In genomic region chr2:230721712-230722111, GRCh38 we compare ENCODE assay signal across 9 cellular contexts. TPM values are rescaled to one million over a fixed set of nuclear protein-coding genes. Genes with fewer than 3 reads are reported as not detected.
DNase-seq lines count a peak whose midpoint lies in the region; ATAC-seq, FAIRE-seq and TF ChIP-seq lines count a peak whose summit lies in the region.
"Had no signal": no experiment of that assay in that cellular context is flagged by ENCODE, and none has a peak within 500 bp of the region (broad histone marks: within the 10 kb centered on the region; RNA-seq: fewer than 3 reads in every experiment).

No MANE protein-coding gene starts in this region.

- H3K79me2 ChIP-seq in KMS-11 (ENCODE audit: insufficient read depth, low read depth) = peaks cover 71% of the 10 kb centered on the region

- H3K4me3 ChIP-seq in KMS-11 (IDR thresholded peaks at IDR 0.05; ENCODE audit: insufficient read depth, low read depth, low read length) (no peak overlapping the region), dorsolateral prefrontal cortex (no peak overlapping the region)
- H3K4me3 ChIP-seq: cardiac muscle cell had no signal

- peak overlapping the region; percentile 26; the same call in 1 of the 2 replicates for H3K4me2 ChIP-seq in KMS-11

- H3K27me3 ChIP-seq in KMS-11 (ENCODE audit: insufficient read depth, low read depth) = no peaks in the 10 kb centered on the region
- H3K27me3 ChIP-seq in dorsolateral prefrontal cortex = no peaks in the 10 kb centered on the region
- H3K27me3 ChIP-seq: cardiac muscle cell had no signal

- H3K4me3 Mint-ChIP-seq in activated naive CD4-positive, alpha-beta T cell treated with anti-CD3 and anti-CD28 coated beads, Interleukin-2, amount 50 U/mL, for 24 hours = peak overlapping the region; percentile 71
- H3K4me3 Mint-ChIP-seq in central memory CD8-positive, alpha-beta T cell = peak overlapping the region; percentile 21

- H3K27me3 Mint-ChIP-seq in activated naive CD4-positive, alpha-beta T cell treated with anti-CD3 and anti-CD28 coated beads, Interleukin-2, amount 50 U/mL, for 24 hours = no peaks in the 10 kb centered on the region
- H3K27me3 Mint-ChIP-seq in central memory CD8-positive, alpha-beta T cell = no peaks in the 10 kb centered on the region

- TF ChIP-seq CTCF in KMS-11 (conservative IDR thresholded peaks at IDR 0.05; ENCODE audit: low read depth, low read length) (no peak), dorsolateral prefrontal cortex (IDR thresholded peaks at IDR 0.05 in 54 of 56, conservative IDR thresholded peaks at IDR 0.05 in 2 of 56; ENCODE audit: low read depth in 1 of 56, partially characterized antibody in 56 of 56) (no peak)

- H4K20me1 ChIP-seq in KMS-11 (ENCODE audit: insufficient read depth) = no peaks in the 10 kb centered on the region

- no peak overlapping the region for H3K9ac ChIP-seq in KMS-11

- H2AFZ ChIP-seq in KMS-11 (ENCODE audit: low read depth) = no peak overlapping the region

- FAIRE-seq in RCC 7860 (lab: Jason Lieb, UNC) = no peak

- intact Hi-C loops in dorsolateral prefrontal cortex (cut with DNase I) = no loop called here

- no peaks in the 10 kb centered on the region for H3K36me3 ChIP-seq in KMS-11 (ENCODE audit: insufficient read depth)

- ATAC-seq in central memory CD8-positive, alpha-beta T cell (replicated peaks; ENCODE audit: extremely low read depth, poor library complexity, severe bottlenecking) = no peak

- peak overlapping the region; percentile 43 for H3K27ac Mint-ChIP-seq in activated naive CD4-positive, alpha-beta T cell treated with anti-CD3 and anti-CD28 coated beads, Interleukin-2, amount 50 U/mL, for 24 hours
- no peak overlapping the region for H3K27ac Mint-ChIP-seq in central memory CD8-positive, alpha-beta T cell (ENCODE audit: low read depth)

- DNase-seq in activated naive CD4-positive, alpha-beta T cell treated with anti-CD3 and anti-CD28 coated beads, Interleukin-2, amount 50 U/mL, for 16 hours = no peak
- DNase-seq in central memory CD8-positive, alpha-beta T cell (ENCODE audit: low spot score in 2 of 2) = no peak
- DNase-seq in NCI-H1417 treated with DMSO at 0.1 percent for 48 hours (lab: John Stamatoyannopoulos, UW) = no peak
- DNase-seq in RCC 7860 (ENCODE audit: low spot score) = no peak
- no peak for DNase-seq in dorsolateral prefrontal cortex
- no peak for DNase-seq in DMS153 (lab: John Stamatoyannopoulos, UW)

- peaks cover 84% of the 10 kb centered on the region for H3K4me1 Mint-ChIP-seq in activated naive CD4-positive, alpha-beta T cell treated with anti-CD3 and anti-CD28 coated beads, Interleukin-2, amount 50 U/mL, for 24 hours
- H3K4me1 Mint-ChIP-seq in central memory CD8-positive, alpha-beta T cell = peaks cover 66% of the 10 kb centered on the region

- peaks cover 36% of the 10 kb centered on the region for H3K4me1 ChIP-seq in KMS-11 (ENCODE audit: low read depth, poor library complexity, severe bottlenecking)

- peaks cover 7% of the 10 kb centered on the region for H3K36me3 Mint-ChIP-seq in activated naive CD4-positive, alpha-beta T cell treated with anti-CD3 and anti-CD28 coated beads, Interleukin-2, amount 50 U/mL, for 24 hours
- H3K36me3 Mint-ChIP-seq in central memory CD8-positive, alpha-beta T cell (ENCODE audit: insufficient read depth) = peaks cover 18% of the 10 kb centered on the region

- H3K27ac ChIP-seq in KMS-11 = no peak overlapping the region
- H3K27ac ChIP-seq in dorsolateral prefrontal cortex = no peak overlapping the region

- no peaks in the 10 kb centered on the region for H3K9me3 Mint-ChIP-seq in activated naive CD4-positive, alpha-beta T cell treated with anti-CD3 and anti-CD28 coated beads, Interleukin-2, amount 50 U/mL, for 24 hours
- H3K9me3 Mint-ChIP-seq in central memory CD8-positive, alpha-beta T cell = no peaks in the 10 kb centered on the region

RNA-seq across cellular contexts. Expression of gene CAB39, which starts 9.1 kb away (rescaled TPM):
- 100 to 1,000 TPM in 92 of 120 experiments, 10 to 100 TPM in 28; 57.4 to 149 (median 113) TPM for total RNA-seq in dorsolateral prefrontal cortex
